Comparison of ENCODE assay signal across 2 cellular contexts in the genomic region with DNA sequence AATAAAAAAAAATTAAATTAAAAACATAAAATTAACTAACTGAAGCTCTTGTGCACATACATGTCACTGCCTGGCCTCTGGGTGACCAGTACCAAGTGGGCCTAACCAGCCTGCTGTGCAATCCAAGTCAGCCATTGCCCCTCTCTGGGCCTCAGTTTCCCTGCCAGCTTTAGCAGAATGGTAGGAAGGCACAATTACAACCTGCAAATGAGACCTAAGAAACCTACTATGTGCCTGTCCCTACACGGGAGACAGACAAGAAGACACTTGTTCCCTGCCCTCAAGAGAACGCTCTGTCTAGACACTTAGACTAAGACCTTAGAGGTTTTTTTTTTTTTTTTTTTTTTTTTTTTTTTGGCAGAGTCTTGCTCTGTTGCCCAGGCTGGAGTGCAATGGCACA.
A peak's percentile ranks its signal among the peaks of the same experiment; 100 is the strongest.
TF ChIP-seq lines count a peak whose summit lies in the region.

No MANE protein-coding gene starts in this region.

TF ChIP-seq in HepG2, 621 proteins besides CTCF, POLR2A, EP300 and RAD21:
- TF ChIP-seq ZNF549 (CRISPR knock-in tag; IDR thresholded peaks at IDR 0.05) (no peak), ZKSCAN1 (IDR thresholded peaks at IDR 0.05; ENCODE audit: low read length) (peak; percentile 74)
TF ChIP-seq in HepG2: peak in this region for 1.

TF ChIP-seq in WTC11, 78 proteins besides CTCF, POLR2A, EP300 and RAD21:
- TF ChIP-seq FOXJ3 (CRISPR knock-in tag; IDR thresholded peaks at IDR 0.05; ENCODE audit: borderline replicate concordance) (no peak), ESRRA (CRISPR knock-in tag; IDR thresholded peaks at IDR 0.05; ENCODE audit: borderline replicate concordance) (no peak), GRHL2 (CRISPR knock-in tag; IDR thresholded peaks at IDR 0.05; ENCODE audit: insufficient replicate concordance, severe bottlenecking) (no peak), KAT7 (CRISPR knock-in tag; IDR thresholded peaks at IDR 0.05; ENCODE audit: borderline replicate concordance) (no peak), CBFB (CRISPR knock-in tag; IDR thresholded peaks at IDR 0.05; ENCODE audit: low read depth) (no peak), SOX15 (CRISPR knock-in tag; IDR thresholded peaks at IDR 0.05) (no peak), ZBTB43 (CRISPR knock-in tag; IDR thresholded peaks at IDR 0.05) (no peak), ZNF416 (CRISPR knock-in tag; IDR thresholded peaks at IDR 0.05) (no peak), ZBTB21 (CRISPR knock-in tag; IDR thresholded peaks at IDR 0.05; ENCODE audit: borderline replicate concordance) (no peak), JUN (CRISPR knock-in tag; IDR thresholded peaks at IDR 0.05) (no peak), HMGXB4 (CRISPR knock-in tag; IDR thresholded peaks at IDR 0.05) (no peak), NR2C2 (CRISPR knock-in tag; IDR thresholded peaks at IDR 0.05) (no peak), CDX4 (CRISPR knock-in tag; IDR thresholded peaks at IDR 0.05; ENCODE audit: borderline replicate concordance) (no peak), JAZF1 (CRISPR knock-in tag; IDR thresholded peaks at IDR 0.05) (no peak), ZNF317 (CRISPR knock-in tag; IDR thresholded peaks at IDR 0.05; ENCODE audit: borderline replicate concordance, low read depth) (no peak), ZNF671 (CRISPR knock-in tag; IDR thresholded peaks at IDR 0.05) (no peak)
- TF ChIP-seq, protein P1, sequence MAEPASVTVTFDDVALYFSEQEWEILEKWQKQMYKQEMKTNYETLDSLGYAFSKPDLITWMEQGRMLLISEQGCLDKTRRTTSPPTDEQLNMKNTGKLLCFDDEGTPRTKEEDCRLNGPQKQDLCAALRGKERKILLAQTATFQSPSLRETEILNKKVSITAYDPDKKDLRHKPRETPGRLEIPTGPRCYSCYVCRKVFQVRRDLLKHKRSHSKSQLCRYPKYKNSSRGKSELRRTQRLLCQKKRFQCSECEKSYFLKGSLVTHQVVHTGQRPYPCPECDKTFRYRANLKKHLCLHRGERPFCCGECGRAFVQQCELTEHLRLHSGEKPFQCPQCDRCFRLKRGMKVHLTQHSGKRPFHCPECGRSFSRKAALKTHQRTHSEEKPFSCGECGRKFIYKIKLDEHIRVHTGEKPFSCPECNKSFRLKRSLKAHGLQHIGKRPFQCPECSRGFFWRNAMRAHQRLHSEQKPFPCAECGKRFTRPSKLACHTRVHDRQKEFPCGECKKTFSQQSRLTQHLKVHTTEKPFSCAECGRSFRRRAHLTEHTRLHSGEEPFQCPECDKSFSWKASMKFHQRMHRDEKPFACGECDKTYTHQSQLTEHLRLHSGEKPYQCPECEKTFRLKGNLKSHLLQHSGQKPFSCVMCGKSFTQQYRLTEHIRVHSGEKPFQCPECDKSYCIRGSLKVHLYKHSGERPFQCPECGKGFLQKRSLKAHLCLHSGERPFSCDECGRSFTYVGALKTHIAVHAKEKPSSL (CRISPR knock-in tag; conservative IDR thresholded peaks at IDR 0.05) = no peak
- TF ChIP-seq, protein P2, sequence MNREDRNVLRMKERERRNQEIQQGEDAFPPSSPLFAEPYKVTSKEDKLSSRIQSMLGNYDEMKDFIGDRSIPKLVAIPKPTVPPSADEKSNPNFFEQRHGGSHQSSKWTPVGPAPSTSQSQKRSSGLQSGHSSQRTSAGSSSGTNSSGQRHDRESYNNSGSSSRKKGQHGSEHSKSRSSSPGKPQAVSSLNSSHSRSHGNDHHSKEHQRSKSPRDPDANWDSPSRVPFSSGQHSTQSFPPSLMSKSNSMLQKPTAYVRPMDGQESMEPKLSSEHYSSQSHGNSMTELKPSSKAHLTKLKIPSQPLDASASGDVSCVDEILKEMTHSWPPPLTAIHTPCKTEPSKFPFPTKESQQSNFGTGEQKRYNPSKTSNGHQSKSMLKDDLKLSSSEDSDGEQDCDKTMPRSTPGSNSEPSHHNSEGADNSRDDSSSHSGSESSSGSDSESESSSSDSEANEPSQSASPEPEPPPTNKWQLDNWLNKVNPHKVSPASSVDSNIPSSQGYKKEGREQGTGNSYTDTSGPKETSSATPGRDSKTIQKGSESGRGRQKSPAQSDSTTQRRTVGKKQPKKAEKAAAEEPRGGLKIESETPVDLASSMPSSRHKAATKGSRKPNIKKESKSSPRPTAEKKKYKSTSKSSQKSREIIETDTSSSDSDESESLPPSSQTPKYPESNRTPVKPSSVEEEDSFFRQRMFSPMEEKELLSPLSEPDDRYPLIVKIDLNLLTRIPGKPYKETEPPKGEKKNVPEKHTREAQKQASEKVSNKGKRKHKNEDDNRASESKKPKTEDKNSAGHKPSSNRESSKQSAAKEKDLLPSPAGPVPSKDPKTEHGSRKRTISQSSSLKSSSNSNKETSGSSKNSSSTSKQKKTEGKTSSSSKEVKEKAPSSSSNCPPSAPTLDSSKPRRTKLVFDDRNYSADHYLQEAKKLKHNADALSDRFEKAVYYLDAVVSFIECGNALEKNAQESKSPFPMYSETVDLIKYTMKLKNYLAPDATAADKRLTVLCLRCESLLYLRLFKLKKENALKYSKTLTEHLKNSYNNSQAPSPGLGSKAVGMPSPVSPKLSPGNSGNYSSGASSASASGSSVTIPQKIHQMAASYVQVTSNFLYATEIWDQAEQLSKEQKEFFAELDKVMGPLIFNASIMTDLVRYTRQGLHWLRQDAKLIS (CRISPR knock-in tag; IDR thresholded peaks at IDR 0.05; ENCODE audit: borderline replicate concordance) = no peak
- TF ChIP-seq, protein P3, sequence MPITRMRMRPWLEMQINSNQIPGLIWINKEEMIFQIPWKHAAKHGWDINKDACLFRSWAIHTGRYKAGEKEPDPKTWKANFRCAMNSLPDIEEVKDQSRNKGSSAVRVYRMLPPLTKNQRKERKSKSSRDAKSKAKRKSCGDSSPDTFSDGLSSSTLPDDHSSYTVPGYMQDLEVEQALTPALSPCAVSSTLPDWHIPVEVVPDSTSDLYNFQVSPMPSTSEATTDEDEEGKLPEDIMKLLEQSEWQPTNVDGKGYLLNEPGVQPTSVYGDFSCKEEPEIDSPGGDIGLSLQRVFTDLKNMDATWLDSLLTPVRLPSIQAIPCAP (CRISPR knock-in tag; IDR thresholded peaks at IDR 0.05) = no peak
TF ChIP-seq in WTC11: peak in this region for 0.
